Comparison of ENCODE assay signal across 1 cellular context in genomic region chr16:16222850-16223661, GRCh38.
TF ChIP-seq lines count a peak whose summit lies in the region.

TSS of gene ABCC6 (minus strand) at chr16:16223494. CDS start at chr16:16223434, 60 bp downstream.

TF ChIP-seq in HepG2, 621 proteins besides CTCF, POLR2A, EP300 and RAD21 (continued from another document):
- TF ChIP-seq, protein P1, sequence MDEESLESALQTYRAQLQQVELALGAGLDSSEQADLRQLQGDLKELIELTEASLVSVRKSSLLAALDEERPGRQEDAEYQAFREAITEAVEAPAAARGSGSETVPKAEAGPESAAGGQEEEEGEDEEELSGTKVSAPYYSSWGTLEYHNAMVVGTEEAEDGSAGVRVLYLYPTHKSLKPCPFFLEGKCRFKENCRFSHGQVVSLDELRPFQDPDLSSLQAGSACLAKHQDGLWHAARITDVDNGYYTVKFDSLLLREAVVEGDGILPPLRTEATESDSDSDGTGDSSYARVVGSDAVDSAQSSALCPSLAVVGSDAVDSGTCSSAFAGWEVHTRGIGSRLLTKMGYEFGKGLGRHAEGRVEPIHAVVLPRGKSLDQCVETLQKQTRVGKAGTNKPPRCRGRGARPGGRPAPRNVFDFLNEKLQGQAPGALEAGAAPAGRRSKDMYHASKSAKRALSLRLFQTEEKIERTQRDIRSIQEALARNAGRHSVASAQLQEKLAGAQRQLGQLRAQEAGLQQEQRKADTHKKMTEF (CRISPR knock-in tag; IDR thresholded peaks at IDR 0.05) = peak; percentile 48; the same call in 1 of the 2 replicates
- 0 out of 2 replicates have a peak, but pooled peaks have one; percentile 17 for TF ChIP-seq THAP11 (CRISPR knock-in tag; IDR thresholded peaks at IDR 0.05)
- TF ChIP-seq KMT2A (CRISPR knock-in tag; IDR thresholded peaks at IDR 0.05) = 0 out of 2 replicates have a peak, but pooled peaks have one; percentile 66
- peak; percentile 59; the same call in 1 of the 2 replicates for TF ChIP-seq MYC (CRISPR knock-in tag; IDR thresholded peaks at IDR 0.05; ENCODE audit: borderline replicate concordance)
- TF ChIP-seq TFAP4 (IDR thresholded peaks at IDR 0.05; ENCODE audit: borderline replicate concordance, low read depth) = peak; percentile 30; the same call in 1 of the 2 replicates
- peak; percentile 88 for TF ChIP-seq PRDM15 (CRISPR knock-in tag; IDR thresholded peaks at IDR 0.05)
